Comparison of ENCODE assay signal across 8 cellular contexts in the genomic region with DNA sequence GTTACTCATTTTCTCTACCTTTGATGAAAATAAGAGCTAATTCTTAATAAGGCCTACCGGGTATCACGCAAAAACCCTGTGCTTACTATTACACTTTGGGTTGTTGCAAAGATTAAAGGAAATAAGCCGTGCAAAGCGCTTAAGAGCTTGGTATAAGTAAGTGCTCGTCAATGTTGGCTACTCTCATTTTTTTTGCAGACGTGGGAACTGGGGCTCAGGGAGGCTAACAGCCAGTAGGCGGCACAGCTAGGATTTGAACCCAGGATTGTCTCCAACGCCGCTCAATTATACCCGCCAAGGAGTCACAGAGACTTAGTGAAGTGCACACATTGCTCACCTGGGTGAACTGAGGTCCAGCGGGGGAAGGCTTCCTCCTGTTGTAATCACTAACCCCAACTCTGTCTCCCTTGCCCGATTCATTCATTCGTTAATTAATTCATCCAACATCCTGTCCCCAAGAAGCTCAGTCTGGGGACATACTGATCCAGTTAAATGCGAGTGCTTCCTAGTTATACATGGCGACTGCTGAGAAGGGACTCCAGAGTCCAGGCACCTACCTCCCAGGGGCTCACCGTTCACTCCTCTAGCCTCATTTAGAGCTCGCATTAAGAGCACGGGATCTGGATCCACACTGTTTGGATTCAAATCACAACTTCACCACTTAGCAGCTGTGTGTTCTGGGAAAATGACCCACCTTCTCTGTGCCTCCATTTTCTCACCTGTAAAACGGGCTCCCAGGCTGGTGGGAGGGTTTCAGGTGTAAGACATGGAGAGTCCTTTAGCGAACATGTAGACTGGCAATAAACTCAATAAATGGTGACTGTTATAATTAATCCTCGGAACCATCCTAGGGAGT. TPM values are rescaled to one million over a fixed set of nuclear protein-coding genes. Genes with fewer than 3 reads are reported as not detected.
DNase-seq lines count a peak whose midpoint lies in the region; ATAC-seq and TF ChIP-seq lines count a peak whose summit lies in the region.

No MANE protein-coding gene starts in this region.

- H3K79me2 ChIP-seq in HCT116 (ENCODE audit: insufficient read depth, low read length) = peaks cover 22% of the 10 kb centered on the region; the same call in 1 of the 2 replicates

- H3K27me3 ChIP-seq in BLaER1 treated with 17β-estradiol and CSF1 and Interleukin-3, amounts not matched to agents 10 nM and 100 nM = no peaks in the 10 kb centered on the region
- H3K27me3 ChIP-seq in HCT116 (ENCODE audit: insufficient read depth, low read length) = no peaks in the 10 kb centered on the region
- no peaks in the 10 kb centered on the region for H3K27me3 ChIP-seq in sigmoid colon

- peak overlapping the region; percentile 69 to 97 (median 90); a peak in 20 of 22 replicates for H3K27ac ChIP-seq in BLaER1 treated with 17β-estradiol and CSF1 and Interleukin-3, amounts not matched to agents 10 nM and 100 nM
- H3K27ac ChIP-seq in HCT116 (ENCODE audit: low read depth, low read length) = peak overlapping the region; percentile 98
- peak overlapping the region; percentile 91 to 97 (median 94) for H3K27ac ChIP-seq in sigmoid colon

- H3K4me1 Mint-ChIP-seq in activated CD4-positive, alpha-beta memory T cell treated with anti-CD3 and anti-CD28 coated beads for 36 hours (ENCODE audit: low read depth) = peaks cover 58% of the 10 kb centered on the region
- H3K4me1 Mint-ChIP-seq in glutamatergic neuron (ENCODE audit: low read depth, unreplicated experiment) = peaks cover 7% of the 10 kb centered on the region

- H3K9me2 ChIP-seq in HCT116 (ENCODE audit: insufficient read depth) = no peaks in the 10 kb centered on the region

- peaks cover 31% of the 10 kb centered on the region for H3K36me3 Mint-ChIP-seq in activated CD4-positive, alpha-beta memory T cell treated with anti-CD3 and anti-CD28 coated beads for 36 hours
- H3K36me3 Mint-ChIP-seq in glutamatergic neuron (ENCODE audit: unreplicated experiment) = no peaks in the 10 kb centered on the region

- peak overlapping the region; percentile 73 to 95 (median 84) for H3K4me3 ChIP-seq in BLaER1 treated with 17β-estradiol and CSF1 and Interleukin-3, amounts not matched to agents 10 nM and 100 nM
- H3K4me3 ChIP-seq in HCT116 (replicated peaks in 1 of 2; ENCODE audit: low read depth in 1 of 2, low read length in 2 of 2) = peak overlapping the region; percentile 82
- peak overlapping the region; percentile 55 to 72 (median 63) for H3K4me3 ChIP-seq in sigmoid colon

- TF ChIP-seq POLR2A in HCT116 (IDR thresholded peaks at IDR 0.05; ENCODE audit: borderline replicate concordance, extremely low read depth, insufficient read depth, insufficient read length) (no peak), sigmoid colon (IDR thresholded peaks at IDR 0.05) (no peak)

- no peak for TF ChIP-seq RAD21 in HCT116 (IDR thresholded peaks at IDR 0.05; ENCODE audit: low read depth)

- intact Hi-C loops in HCT116 (cut with micrococcal nuclease) = loop anchor here (5.0 to 10.0 kb wide), 2 partner anchors 137 to 660 kb away; a partner anchor contains a TSS
- intact Hi-C loops in activated CD4-positive, alpha-beta memory T cell treated with anti-CD3 and anti-CD28 coated beads for 36 hours (cut with micrococcal nuclease) = loop anchor here (1.0 to 10.0 kb wide), 3 partner anchors 77 to 260 kb away; a partner anchor contains a TSS
- intact Hi-C loops in sigmoid colon (cut with DNase I) = loop anchor here (2.0 to 10.0 kb wide), 5 partner anchors 28 to 1157 kb away; a partner anchor contains a TSS

- WGBS in sigmoid colon, 2 donors = 27 to 46% methylated on average over 21 of the region's 21 CpGs

- no peak for TF ChIP-seq EP300 in sigmoid colon (IDR thresholded peaks at IDR 0.05)

- no peaks in the 10 kb centered on the region for H3K27me3 Mint-ChIP-seq in activated CD4-positive, alpha-beta memory T cell treated with anti-CD3 and anti-CD28 coated beads for 36 hours
- no peaks in the 10 kb centered on the region for H3K27me3 Mint-ChIP-seq in glutamatergic neuron (ENCODE audit: unreplicated experiment)

- TSS peak; percentile 6 for BruUV-seq in HCT116 (replicated peaks; lab: Mats Ljungman, UMichigan)

- H3K36me3 ChIP-seq in BLaER1 treated with 17β-estradiol and CSF1 and Interleukin-3, amounts not matched to agents 10 nM and 100 nM = peaks cover 24 to 37% (median 30%) of the 10 kb centered on the region in 11 experiments; a peak in 21 of 22 replicates
- H3K36me3 ChIP-seq in HCT116 (ENCODE audit: control insufficient read depth in 1 of 2, insufficient read depth in 2 of 2, low read length in 2 of 2) (peaks cover 2 to 15% of the 10 kb centered on the region in 2 experiments; a peak in 2 of 4 replicates), sigmoid colon (peaks cover 0 to 17% (median 3%) of the 10 kb centered on the region in 4 donors)

- POLR2A ChIA-PET in HCT116 (lab: Charles Lee) = interaction anchor here (0.8 to 4.6 kb wide), 18 partner anchors 11 to 225 kb away, joined by 3 to 40 read pairs (median 6); a partner anchor contains a TSS
- POLR2A ChIA-PET in activated CD4-positive, alpha-beta memory T cell treated with anti-CD3 and anti-CD28 coated beads for 36 hours (lab: Charles Lee) = interaction anchor here (0.8 to 6.0 kb wide), 16 partner anchors 9 to 544 kb away, joined by 3 to 53 read pairs (median 4); a partner anchor contains a TSS

- RAD21 ChIA-PET in HCT116 (lab: Charles Lee; ENCODE audit: low non-redundant PET in 1 of 2, low total read pairs in 2 of 2, uncharacterized antibody in 2 of 2, unreplicated experiment in 2 of 2) = interaction anchor here (0.8 to 1.8 kb wide), 5 partner anchors 28 to 137 kb away, joined by 3 to 6 read pairs (median 4); a partner anchor contains a TSS

- H4K20me1 ChIP-seq in BLaER1 treated with 17β-estradiol and CSF1 and Interleukin-3, amounts not matched to agents 10 nM and 100 nM = peaks cover 0 to 32% (median 25%) of the 10 kb centered on the region in 11 experiments; a peak in 17 of 22 replicates
- no peaks in the 10 kb centered on the region for H4K20me1 ChIP-seq in HCT116 (ENCODE audit: insufficient read depth)

- TF ChIP-seq CTCF in HCT116 (IDR thresholded peaks at IDR 0.05 in 2 of 3, conservative IDR thresholded peaks at IDR 0.05 in 1 of 3; ENCODE audit: borderline replicate concordance in 1 of 3, insufficient read depth in 1 of 3, low read depth in 2 of 3, low read length in 2 of 3) (peak in 2 of 3 experiments; percentile 25 to 27; a peak in 2 of 6 replicates), glutamatergic neuron (IDR thresholded peaks at IDR 0.05; ENCODE audit: partially characterized antibody, unreplicated experiment) (no peak), sigmoid colon (IDR thresholded peaks at IDR 0.05) (no peak)

- H3K9me3 Mint-ChIP-seq in activated CD4-positive, alpha-beta memory T cell treated with anti-CD3 and anti-CD28 coated beads for 36 hours = no peaks in the 10 kb centered on the region
- H3K9me3 Mint-ChIP-seq in glutamatergic neuron (ENCODE audit: unreplicated experiment) = peaks cover 6% of the 10 kb centered on the region

- peak overlapping the region; percentile 95 for H3K27ac Mint-ChIP-seq in activated CD4-positive, alpha-beta memory T cell treated with anti-CD3 and anti-CD28 coated beads for 36 hours
- peak overlapping the region; percentile 28 for H3K27ac Mint-ChIP-seq in glutamatergic neuron (ENCODE audit: unreplicated experiment)

- CTCF ChIA-PET in HCT116 (lab: Charles Lee) = interaction anchor here (0.6 to 2.7 kb wide), 10 partner anchors 8 to 147 kb away, joined by 3 to 12 read pairs (median 4); a partner anchor contains a TSS
- CTCF ChIA-PET in activated CD4-positive, alpha-beta memory T cell treated with anti-CD3 and anti-CD28 coated beads for 36 hours (lab: Charles Lee) = interaction anchor here (0.7 to 7.5 kb wide), 18 partner anchors 10 to 317 kb away, joined by 3 to 113 read pairs (median 5); a partner anchor contains a TSS

- H3K4me3 Mint-ChIP-seq in activated CD4-positive, alpha-beta memory T cell treated with anti-CD3 and anti-CD28 coated beads for 36 hours = peak overlapping the region; percentile 90
- H3K4me3 Mint-ChIP-seq in glutamatergic neuron (ENCODE audit: unreplicated experiment) = peak overlapping the region; percentile 92

- no peaks in the 10 kb centered on the region for H3K9me3 ChIP-seq in BLaER1 treated with 17β-estradiol and CSF1 and Interleukin-3, amounts not matched to agents 10 nM and 100 nM (replicated peaks in 1 of 11)
- H3K9me3 ChIP-seq in HCT116 (ENCODE audit: control insufficient read depth in 1 of 2, insufficient read depth in 1 of 2, low read depth in 1 of 2, low read length in 2 of 2) (no peaks in the 10 kb centered on the region), sigmoid colon (no peaks in the 10 kb centered on the region)

- DNase-seq in HCT116 (ENCODE audit: low read depth, low spot score) (no peak), glutamatergic neuron (no peak), sigmoid colon (no peak), epidermal melanocyte (ENCODE audit: insufficient read length, low spot score) (no peak), DMS114 treated with DMSO at 0.1 percent for 48 hours (lab: John Stamatoyannopoulos, UW; ENCODE audit: unreplicated experiment) (no peak), globus pallidus (ENCODE audit: low spot score) (no peak)
- DNase-seq in activated CD4-positive, alpha-beta memory T cell treated with anti-CD3 and anti-CD28 coated beads for 36 hours = peak; percentile 52

- peak overlapping the region; percentile 85 to 92 (median 90) for H3K9ac ChIP-seq in BLaER1 treated with 17β-estradiol and CSF1 and Interleukin-3, amounts not matched to agents 10 nM and 100 nM
- H3K9ac ChIP-seq in HCT116 (ENCODE audit: low read length) = peak overlapping the region; percentile 96

- no peak overlapping the region for H2AFZ ChIP-seq in HCT116 (ENCODE audit: low read depth, low read length, poor library complexity, severe bottlenecking)

- H3K4me1 ChIP-seq in BLaER1 treated with 17β-estradiol and CSF1 and Interleukin-3, amounts not matched to agents 10 nM and 100 nM = peaks cover 45 to 68% (median 59%) of the 10 kb centered on the region in 10 experiments
- H3K4me1 ChIP-seq in HCT116 (ENCODE audit: control insufficient read depth in 1 of 2, insufficient read depth in 2 of 2, low read length in 2 of 2) (peaks cover 38 to 70% of the 10 kb centered on the region in 2 experiments), sigmoid colon (peaks cover 0 to 58% (median 49%) of the 10 kb centered on the region in 4 donors)

- no peak for ATAC-seq in HCT116

- H3K4me2 ChIP-seq in BLaER1 treated with 17β-estradiol and CSF1 and Interleukin-3, amounts not matched to agents 10 nM and 100 nM = peak overlapping the region; percentile 73 to 100 (median 86)
- peak overlapping the region; percentile 93 for H3K4me2 ChIP-seq in HCT116 (ENCODE audit: low read length)

RNA-seq across cellular contexts. Expression of a gene that starts 0.9 kb away (rescaled TPM):
- total RNA-seq in HCT116 (2021; ENCODE audit: unreplicated experiment) = 36.1 TPM
- 49.2 and 55.4 TPM in 2 replicates for polyA plus RNA-seq in HCT116 (2012)
- 10 to 100 TPM; 50.5 to 54.5 TPM for total RNA-seq in activated CD4-positive, alpha-beta memory T cell treated with anti-CD3 and anti-CD28 coated beads for 36 hours
- 5.8 TPM for total RNA-seq in glutamatergic neuron (ENCODE audit: unreplicated experiment)
- 1 to 10 TPM; 2.9 to 7.1 (median 4.8) TPM for total RNA-seq in sigmoid colon
- polyA plus RNA-seq in sigmoid colon = 10 to 100 TPM; 21.0 to 38.5 (median 31.2) TPM

RNA-seq across cellular contexts. Expression of a gene that starts 27.9 kb away (rescaled TPM):
- total RNA-seq in HCT116 (2021; ENCODE audit: unreplicated experiment) (33.5 TPM), glutamatergic neuron (ENCODE audit: unreplicated experiment) (0.76 TPM), sigmoid colon (10 to 100 TPM in 2 of 4 donors, 1 to 10 TPM in 2; 4.7 to 12.1 (median 7.8) TPM)
- 31.0 and 34.2 TPM in 2 replicates for polyA plus RNA-seq in HCT116 (2012)
- 10 to 100 TPM; 12.8 to 15.3 TPM for total RNA-seq in activated CD4-positive, alpha-beta memory T cell treated with anti-CD3 and anti-CD28 coated beads for 36 hours
- 1 to 10 TPM; 2.4 to 6.3 (median 5.5) TPM for polyA plus RNA-seq in sigmoid colon

RNA-seq across cellular contexts. Expression of a gene that starts 37.5 kb away (rescaled TPM):
- total RNA-seq in HCT116 (2021; ENCODE audit: unreplicated experiment) = 20.2 TPM
- polyA plus RNA-seq in HCT116 (2012) = 20.9 and 21.4 TPM in 2 replicates
- 10 to 100 TPM in 1 of 2 experiments, 1 to 10 TPM in 1; 8.8 to 10.2 TPM for total RNA-seq in activated CD4-positive, alpha-beta memory T cell treated with anti-CD3 and anti-CD28 coated beads for 36 hours
- total RNA-seq in glutamatergic neuron (ENCODE audit: unreplicated experiment) = 43.1 TPM
- 10 to 100 TPM; 12.2 to 21.6 (median 13.0) TPM for total RNA-seq in sigmoid colon
- polyA plus RNA-seq in sigmoid colon = 1 to 10 TPM in 2 of 3 donors, under 1 TPM in 1; 0.92 to 7.1 (median 1.8) TPM

RNA-seq across cellular contexts. Expression of a gene that starts 47.1 kb away (rescaled TPM):
- total RNA-seq in HCT116 (2021; ENCODE audit: unreplicated experiment) = not detected
- polyA plus RNA-seq in HCT116 (2012) = 0.03 TPM in 1 of 2 replicates, not detected in the other
- total RNA-seq in activated CD4-positive, alpha-beta memory T cell treated with anti-CD3 and anti-CD28 coated beads for 36 hours = not detected
- not detected for total RNA-seq in glutamatergic neuron (ENCODE audit: unreplicated experiment)
- total RNA-seq in sigmoid colon = not detected
- under 1 TPM in 1 of 3 donors, not detected in 2; 0.23 TPM for polyA plus RNA-seq in sigmoid colon

Comparison
In these comparisons a context has a peak if more than half of its experiments do, and no peak if none do; other contexts are left out.
1. CTCF ChIP-seq: peak in HCT116 (2 of 3); none in glutamatergic neuron (single experiment) and sigmoid colon (0 of 4).
2. Peak in every context shown above with its lines, with median percentiles within 50 percentile points of each other: H3K27ac ChIP-seq and H3K4me3 ChIP-seq.